25 cellular contexts compared by ENCODE assay signal in the genomic region with DNA sequence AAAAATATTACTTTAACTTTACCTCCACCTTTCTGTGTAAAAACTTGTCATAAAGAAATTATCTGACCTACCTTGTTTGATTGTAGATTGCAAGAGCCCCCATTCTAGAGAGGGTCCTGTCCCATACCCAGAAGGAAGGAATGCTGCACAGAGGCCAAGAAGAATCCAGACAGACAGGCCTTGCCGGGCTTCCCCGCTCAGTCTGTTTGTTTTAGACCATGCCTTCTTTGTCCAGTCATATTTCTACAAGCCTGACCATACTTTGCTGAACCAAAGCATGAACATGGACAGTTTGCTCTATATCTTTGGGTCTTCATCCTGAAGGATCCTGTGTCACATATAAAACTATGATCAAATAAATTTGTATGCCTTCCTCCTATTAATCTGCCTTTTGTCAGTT.
A peak's percentile ranks its signal among the peaks of the same experiment; 100 is the strongest.
DNase-seq lines count a peak whose midpoint lies in the region; ATAC-seq, FAIRE-seq and TF ChIP-seq lines count a peak whose summit lies in the region.
"Had no signal": no experiment of that assay in that cellular context is flagged by ENCODE, and none has a peak within 500 bp of the region (broad histone marks: within the 10 kb centered on the region; RNA-seq: fewer than 3 reads in every experiment).

No MANE protein-coding gene starts in this region.

- H3K27me3 ChIP-seq in Caco-2 (replicated peaks; ENCODE audit: control insufficient read depth, insufficient read depth, low read length), result no peaks in the 10 kb centered on the region
- no peaks in the 10 kb centered on the region for H3K27me3 ChIP-seq in PC-3 (ENCODE audit: low read length)
- no peaks in the 10 kb centered on the region for H3K27me3 ChIP-seq in SJCRH30
- no peaks in the 10 kb centered on the region for H3K27me3 ChIP-seq in transverse colon
- H3K27me3 ChIP-seq: BLaER1 had no signal

- CTCF ChIA-PET in Caco-2 (lab: Charles Lee), result no interaction called here
- CTCF ChIA-PET in PC-3 (lab: Charles Lee), result no interaction called here

- no peaks in the 10 kb centered on the region for H3K9me3 Mint-ChIP-seq in Caco-2 (ENCODE audit: unreplicated experiment)
- H3K9me3 Mint-ChIP-seq: HFFc6 had no signal

- no peak for TF ChIP-seq CTCF in Caco-2 (IDR thresholded peaks at IDR 0.05; ENCODE audit: insufficient read depth in 1 of 2, low read depth in 1 of 2, low read length in 1 of 2, severe bottlenecking in 1 of 2, unreplicated experiment in 1 of 2)
- TF ChIP-seq CTCF in PC-3 (conservative IDR thresholded peaks at IDR 0.05; ENCODE audit: low read depth, low read length), result no peak
- TF ChIP-seq CTCF in epithelial cell of esophagus (IDR thresholded peaks at IDR 0.05; ENCODE audit: insufficient read depth, low read depth, low read length, missing control alignments), result no peak
- no peak for TF ChIP-seq CTCF in transverse colon (IDR thresholded peaks at IDR 0.05)

- 68 to 80% methylated on average over 2 of the region's 2 CpGs for whole genome bisulfite sequencing in transverse colon (ENCODE audit: low coverage in 1 of 2), 2 donors

- TF ChIP-seq POLR2A in GM12891 (IDR thresholded peaks at IDR 0.05; ENCODE audit: low read depth, low read length), result no peak
- no peak for TF ChIP-seq POLR2A in transverse colon (IDR thresholded peaks at IDR 0.05)

- no peak overlapping the region for H3K27ac ChIP-seq in PC-3 (ENCODE audit: low read length)
- H3K27ac ChIP-seq in SJCRH30, result no peak overlapping the region
- H3K27ac ChIP-seq in transverse colon, result no peak overlapping the region
- H3K27ac ChIP-seq: BLaER1, HL-60 had no signal

- H3K4me1 ChIP-seq in Caco-2, result peaks cover 17% of the 10 kb centered on the region
- H3K4me1 ChIP-seq in PC-3 (ENCODE audit: insufficient read depth, low read length), result peaks cover 24% of the 10 kb centered on the region
- no peaks in the 10 kb centered on the region for H3K4me1 ChIP-seq in SJCRH30
- no peaks in the 10 kb centered on the region for H3K4me1 ChIP-seq in transverse colon
- H3K4me1 ChIP-seq: BLaER1 had no signal

- FAIRE-seq in GM12891 (lab: Jason Lieb, UNC), result peak; percentile 23
- FAIRE-seq: G401.6, HTR-8/SVneo, K562 had no signal

- TF ChIP-seq EP300 in transverse colon (IDR thresholded peaks at IDR 0.05; ENCODE audit: low read depth), result no peak

- H4K20me1 ChIP-seq in PC-3 (ENCODE audit: low read length), result no peaks in the 10 kb centered on the region
- H4K20me1 ChIP-seq: BLaER1 had no signal

- POLR2A ChIA-PET in Caco-2 (lab: Charles Lee), result no interaction called here
- POLR2A ChIA-PET in PC-3 (lab: Charles Lee; ENCODE audit: unreplicated experiment), result no interaction called here

- no peaks in the 10 kb centered on the region for H3K36me3 ChIP-seq in Caco-2 (ENCODE audit: control insufficient read depth, insufficient read depth, low read length)
- no peaks in the 10 kb centered on the region for H3K36me3 ChIP-seq in PC-3 (ENCODE audit: low read depth, low read length)
- no peaks in the 10 kb centered on the region for H3K36me3 ChIP-seq in SJCRH30
- no peaks in the 10 kb centered on the region for H3K36me3 ChIP-seq in transverse colon
- H3K36me3 ChIP-seq: BLaER1 had no signal

- no peak overlapping the region for H3K9ac ChIP-seq in PC-3 (ENCODE audit: low read length)
- H3K9ac ChIP-seq: BLaER1 had no signal

- H3K36me3 Mint-ChIP-seq in Caco-2 (ENCODE audit: insufficient read depth, unreplicated experiment), result no peaks in the 10 kb centered on the region
- H3K36me3 Mint-ChIP-seq: CD14-positive monocyte; CD4-positive, alpha-beta memory T cell had no signal

- H2AFZ ChIP-seq in PC-3 (ENCODE audit: low read length), result no peak overlapping the region

- no peaks in the 10 kb centered on the region for H3K79me2 ChIP-seq in PC-3 (ENCODE audit: low read length)

- in situ Hi-C loops in transverse colon (cut with MboI; ENCODE audit: low pct_ligation_motif_present in 1 of 4, low pct_unique_long_range_greater_than_20kb in 1 of 4, low sequenced_read_pairs in 3 of 4), result no loop called here

- no peaks in the 10 kb centered on the region for H3K9me3 ChIP-seq in Caco-2
- no peaks in the 10 kb centered on the region for H3K9me3 ChIP-seq in PC-3 (ENCODE audit: low read length)
- no peaks in the 10 kb centered on the region for H3K9me3 ChIP-seq in SJCRH30 (replicated peaks)
- no peaks in the 10 kb centered on the region for H3K9me3 ChIP-seq in transverse colon
- H3K9me3 ChIP-seq: BLaER1 had no signal

- BruUV-seq in Caco-2 (replicated peaks; lab: Mats Ljungman, UMichigan), result no TSS peak
- no TSS peak for BruUV-seq in PC-3 (replicated peaks; lab: Mats Ljungman, UMichigan)

- H3K4me2 ChIP-seq in PC-3 (ENCODE audit: low read length), result peak overlapping the region; percentile 38; the same call in 1 of the 2 replicates
- H3K4me2 ChIP-seq: BLaER1 had no signal

- no peak overlapping the region for H3K4me3 Mint-ChIP-seq in Caco-2 (ENCODE audit: unreplicated experiment)
- H3K4me3 Mint-ChIP-seq: CD14-positive monocyte; CD4-positive, alpha-beta memory T cell; HFFc6 had no signal

- H3K27me3 Mint-ChIP-seq in Caco-2 (ENCODE audit: insufficient read depth, unreplicated experiment), result no peaks in the 10 kb centered on the region

- no peaks in the 10 kb centered on the region for H3K9me2 ChIP-seq in PC-3 (replicated peaks; ENCODE audit: low read length)

- DNase-seq in Caco-2 (peak; percentile 37 to 38), GM12891 (ENCODE audit: insufficient read length, low spot score) (no peak), PC-3 (peak; percentile 35), epithelial cell of esophagus (ENCODE audit: low read depth) (peak; percentile 14), SJCRH30 (no peak), transverse colon (no peak), NCI-H345 (lab: John Stamatoyannopoulos, UW) (no peak)
- DNase-seq: 8988T; CD4-positive, alpha-beta memory T cell; DMS 273 treated with DMSO at 0.1 percent for 48 hours; DMS53; DND-41; EL; GOT3; H7; HFFc6; IMR-90 had no signal

- intact Hi-C loops in Caco-2 (cut with micrococcal nuclease; ENCODE audit: unreplicated experiment) (no loop called here), PC-3 (cut with micrococcal nuclease) (loop anchor here (5.0 kb wide), 2 partner anchors 35 to 100 kb away; no protein-coding TSS in a partner anchor), transverse colon (cut with DNase I; ENCODE audit: low total_unique reads) (no loop called here)

- no peaks in the 10 kb centered on the region for H3F3A ChIP-seq in PC-3 (ENCODE audit: low read length, unreplicated experiment)

- no peak; the same call in 1 of the 2 replicates for ATAC-seq in PC-3
- no peak for ATAC-seq in HG03565 (IDR thresholded peaks at IDR 0.05; ENCODE audit: unreplicated experiment)
- ATAC-seq: HCT116, K562 had no signal

- no peak overlapping the region for H3K27ac Mint-ChIP-seq in Caco-2 (ENCODE audit: unreplicated experiment)
- H3K27ac Mint-ChIP-seq: CD14-positive monocyte, HFFc6 had no signal

- H3K4me3 ChIP-seq in Caco-2 (ENCODE audit: low read depth, low read length), result no peak overlapping the region
- H3K4me3 ChIP-seq in PC-3 (ENCODE audit: low read length), result no peak overlapping the region
- H3K4me3 ChIP-seq in epithelial cell of esophagus (ENCODE audit: low read length), result no peak overlapping the region
- no peak overlapping the region for H3K4me3 ChIP-seq in SJCRH30
- H3K4me3 ChIP-seq in transverse colon, result no peak overlapping the region
- H3K4me3 ChIP-seq: BLaER1, K562 had no signal

- peaks cover 14% of the 10 kb centered on the region for H3K4me1 Mint-ChIP-seq in Caco-2 (ENCODE audit: low read depth, unreplicated experiment)
- H3K4me1 Mint-ChIP-seq: CD4-positive, alpha-beta memory T cell had no signal

TF ChIP-seq in GM12891, 5 proteins besides CTCF, POLR2A, EP300 and RAD21:
- TF ChIP-seq PAX5 (IDR thresholded peaks at IDR 0.05; ENCODE audit: insufficient read depth, low read length, severe bottlenecking) (no peak), POU2F2 (IDR thresholded peaks at IDR 0.05; ENCODE audit: low read depth, low read length) (no peak), TAF1 (IDR thresholded peaks at IDR 0.05; ENCODE audit: low read depth, low read length) (no peak), SPI1 (IDR thresholded peaks at IDR 0.05; ENCODE audit: low read depth, low read length) (no peak), POLR2AphosphoS5 (IDR thresholded peaks at IDR 0.05; ENCODE audit: low read depth, low read length) (no peak)

Comparison
In these comparisons a context has a peak if more than half of its experiments do, and no peak if none do; other contexts are left out.
1. DNase-seq: peak in Caco-2 (2 of 2), PC-3 (single experiment) and epithelial cell of esophagus (single experiment); none in GM12891 (single experiment), SJCRH30 (0 of 2), transverse colon (single experiment) and NCI-H345 (single experiment).